1 cellular context compared by ENCODE assay signal in genomic region chr11:64772318-64773018, GRCh38.
TF ChIP-seq lines count a peak whose summit lies in the region.

No MANE protein-coding gene starts in this region.

TF ChIP-seq in WTC11, 78 proteins besides CTCF, POLR2A, EP300 and RAD21 (continued from another document):
- no peak for TF ChIP-seq USF2 (CRISPR knock-in tag; IDR thresholded peaks at IDR 0.05)
- TF ChIP-seq TEAD4 (CRISPR knock-in tag; IDR thresholded peaks at IDR 0.05), result no peak
- no peak for TF ChIP-seq SOX15 (CRISPR knock-in tag; IDR thresholded peaks at IDR 0.05)
- no peak for TF ChIP-seq CBFB (CRISPR knock-in tag; IDR thresholded peaks at IDR 0.05; ENCODE audit: low read depth)
- no peak for TF ChIP-seq ZNF121 (CRISPR knock-in tag; IDR thresholded peaks at IDR 0.05)
- no peak for TF ChIP-seq FOXJ3 (CRISPR knock-in tag; IDR thresholded peaks at IDR 0.05; ENCODE audit: borderline replicate concordance)
- TF ChIP-seq CREB1 (CRISPR knock-in tag; IDR thresholded peaks at IDR 0.05), result no peak
- no peak for TF ChIP-seq MXD4 (CRISPR knock-in tag; IDR thresholded peaks at IDR 0.05; ENCODE audit: borderline replicate concordance)
- no peak for TF ChIP-seq NR2C2 (CRISPR knock-in tag; IDR thresholded peaks at IDR 0.05)
- TF ChIP-seq MYBL2 (CRISPR knock-in tag; IDR thresholded peaks at IDR 0.05), result no peak
- TF ChIP-seq ZNF416 (CRISPR knock-in tag; IDR thresholded peaks at IDR 0.05), result no peak
